Comparison of ENCODE assay signal across 25 cellular contexts in genomic region chr10:71286521-71287294, GRCh38.
"Had no signal": no experiment of that assay in that cellular context is flagged by ENCODE, and none has a peak within 500 bp of the region (broad histone marks: within the 10 kb centered on the region; RNA-seq: fewer than 3 reads in every experiment).

No MANE protein-coding gene starts in this region.

- ATAC-seq: left lobe of liver; naive thymus-derived CD4-positive, alpha-beta T cell; pancreas; right lobe of liver; stimulated activated naive B cell treated with anti-CD40 and anti-IgM and Interleukin-4, amounts not matched to agents 10 μg/mL and 1 μg/mL and 100 μg/mL, for 72 hours had no signal

- H3K36me3 ChIP-seq: colonic mucosa, pancreas, right lobe of liver, thoracic aorta, uterus had no signal

- FAIRE-seq: frontal cortex, keratinocyte, pancreas, small intestine had no signal

- H3K27ac Mint-ChIP-seq: dendritic cell treated with granulocyte-macrophage colony-stimulating factor and Interleukin-4, amounts not matched to agents 40 ng/mL and 50 ng/mL, for 4 days; naive thymus-derived CD4-positive, alpha-beta T cell; nephron; stimulated activated naive B cell treated with anti-CD40 and anti-IgM and Interleukin-4, amounts not matched to agents 10 μg/mL and 1 μg/mL and 100 μg/mL, for 72 hours; stimulated activated naive CD8-positive, alpha-beta T cell treated with anti-CD3 and anti-CD28 coated beads, Interleukin-15, Interleukin-2, amounts not matched to agents 100 ng/mL and 50 ng/mL, for 24 hours had no signal

- H3K27me3 ChIP-seq: colonic mucosa, pancreas, right lobe of liver, tibial nerve, upper lobe of left lung, uterus had no signal

- H3K36me3 Mint-ChIP-seq: naive thymus-derived CD4-positive, alpha-beta T cell; stimulated activated naive B cell treated with anti-CD40 and anti-IgM and Interleukin-4, amounts not matched to agents 10 μg/mL and 1 μg/mL and 100 μg/mL, for 72 hours had no signal

- H3K9me3 ChIP-seq: colonic mucosa, pancreas, right lobe of liver, thoracic aorta, tibial nerve, upper lobe of left lung, uterus had no signal

- H3K27me3 Mint-ChIP-seq: naive thymus-derived CD4-positive, alpha-beta T cell; stimulated activated naive B cell treated with anti-CD40 and anti-IgM and Interleukin-4, amounts not matched to agents 10 μg/mL and 1 μg/mL and 100 μg/mL, for 72 hours; stimulated activated naive CD8-positive, alpha-beta T cell treated with anti-CD3 and anti-CD28 coated beads, Interleukin-15, Interleukin-2, amounts not matched to agents 100 ng/mL and 50 ng/mL, for 24 hours had no signal

- H3K4me1 Mint-ChIP-seq: naive thymus-derived CD4-positive, alpha-beta T cell had no signal

- H3K9me3 Mint-ChIP-seq: dendritic cell treated with granulocyte-macrophage colony-stimulating factor and Interleukin-4, amounts not matched to agents 40 ng/mL and 50 ng/mL, for 4 days; nephron; stimulated activated naive B cell treated with anti-CD40 and anti-IgM and Interleukin-4, amounts not matched to agents 10 μg/mL and 1 μg/mL and 100 μg/mL, for 72 hours; stimulated activated naive CD8-positive, alpha-beta T cell treated with anti-CD3 and anti-CD28 coated beads, Interleukin-15, Interleukin-2, amounts not matched to agents 100 ng/mL and 50 ng/mL, for 24 hours had no signal

- DNase-seq: colonic mucosa; effector CD8-positive, alpha-beta T cell; erythroblast; mammary epithelial cell; mesendoderm; midbrain; naive thymus-derived CD4-positive, alpha-beta T cell; occipital lobe; retina; small intestine; stimulated activated CD4-positive, alpha-beta T cell treated with anti-CD3 and anti-CD28 coated beads, Interleukin-15, amount 100 ng/mL, for 24 hours; stimulated activated CD4-positive, alpha-beta T cell treated with anti-CD3 and anti-CD28 coated beads, Interleukin-2, amount 100 ng/mL, for 48 hours; stimulated activated naive B cell treated with anti-CD40 and anti-IgM and Interleukin-4, amounts not matched to agents 10 μg/mL and 1 μg/mL and 100 μg/mL, for 72 hours; uterus had no signal

- H3K4me1 ChIP-seq: colonic mucosa, pancreas, tibial nerve, uterus had no signal

- H3K27ac ChIP-seq: colonic mucosa, pancreas, right lobe of liver, thoracic aorta, tibial nerve, upper lobe of left lung, uterus had no signal

- H3K4me3 Mint-ChIP-seq: dendritic cell treated with granulocyte-macrophage colony-stimulating factor and Interleukin-4, amounts not matched to agents 40 ng/mL and 50 ng/mL, for 4 days; naive thymus-derived CD4-positive, alpha-beta T cell; nephron; stimulated activated naive B cell treated with anti-CD40 and anti-IgM and Interleukin-4, amounts not matched to agents 10 μg/mL and 1 μg/mL and 100 μg/mL, for 72 hours; stimulated activated naive CD8-positive, alpha-beta T cell treated with anti-CD3 and anti-CD28 coated beads, Interleukin-15, Interleukin-2, amounts not matched to agents 100 ng/mL and 50 ng/mL, for 24 hours had no signal

- H3K4me3 ChIP-seq: colonic mucosa, pancreas, right lobe of liver, thoracic aorta, tibial nerve, upper lobe of left lung, uterus had no signal
